9 cellular contexts compared by ENCODE assay signal in genomic region chr6:137637161-137637560, GRCh38.
DNase-seq lines count a peak whose midpoint lies in the region; ATAC-seq and TF ChIP-seq lines count a peak whose summit lies in the region.
"Had no signal": no experiment of that assay in that cellular context is flagged by ENCODE, and none has a peak within 500 bp of the region (broad histone marks: within the 10 kb centered on the region; RNA-seq: fewer than 3 reads in every experiment).

No MANE protein-coding gene starts in this region.

- TF ChIP-seq CTCF in MCF 10A (IDR thresholded peaks at IDR 0.05; ENCODE audit: unreplicated experiment): no peak

- H3K27me3 Mint-ChIP-seq in MCF 10A (ENCODE audit: insufficient read depth, unreplicated experiment): no peaks in the 10 kb centered on the region

- BruUV-seq in MCF 10A (replicated peaks; lab: Mats Ljungman, UMichigan): no TSS peak

- intact Hi-C loops in MCF 10A (cut with micrococcal nuclease): loop anchor here (1.0 kb wide), 1 partner anchor 366 kb away; no protein-coding TSS in a partner anchor

- H3K9me3 Mint-ChIP-seq in MCF 10A (ENCODE audit: unreplicated experiment): no peaks in the 10 kb centered on the region

- H3K9me3 ChIP-seq in MG63: no peaks in the 10 kb centered on the region
- H3K9me3 ChIP-seq: adrenal gland had no signal

- DNase-seq in EL: peak; percentile 92
- peak; percentile 64 for DNase-seq in MG63
- DNase-seq in MCF 10A (ENCODE audit: unreplicated experiment): peak; percentile 90
- peak; percentile 98 for DNase-seq in non-pigmented ciliary epithelial cell (ENCODE audit: low read depth)
- DNase-seq in DMS79 (lab: John Stamatoyannopoulos, UW): no peak
- no peak for DNase-seq in NCI-H1436 (lab: John Stamatoyannopoulos, UW)
- no peak for DNase-seq in H7

- H3K27ac Mint-ChIP-seq in MCF 10A (ENCODE audit: low read depth, unreplicated experiment): no peak overlapping the region

- no peaks in the 10 kb centered on the region for H3K36me3 Mint-ChIP-seq in MCF 10A (ENCODE audit: insufficient read depth, unreplicated experiment)

- H3K4me1 Mint-ChIP-seq in MCF 10A (ENCODE audit: insufficient read depth, unreplicated experiment): peaks cover 17% of the 10 kb centered on the region

- POLR2A ChIA-PET in MCF 10A (lab: Yijun Ruan, JAX): interaction anchor here (0.6 to 0.9 kb wide), 2 partner anchors 119 to 365 kb away, joined by 3 read pairs; no protein-coding TSS in a partner anchor

- peak overlapping the region; percentile 37 for H3K4me3 Mint-ChIP-seq in MCF 10A (ENCODE audit: unreplicated experiment)

- H3K27me3 ChIP-seq in MG63 (no peaks in the 10 kb centered on the region), H7 (ENCODE audit: control insufficient read depth, insufficient read depth, low read length) (no peaks in the 10 kb centered on the region)

- CTCF ChIA-PET in MCF 10A (lab: Yijun Ruan, JAX): interaction anchor here (0.7 to 4.6 kb wide), 4 partner anchors 339 to 622 kb away, joined by 3 to 22 read pairs (median 3); no protein-coding TSS in a partner anchor

- H3K4me3 ChIP-seq in MG63 (no peak overlapping the region), H7 (ENCODE audit: insufficient read depth, low read depth, low read length) (no peak overlapping the region)
- H3K4me3 ChIP-seq: adrenal gland had no signal

- no peaks in the 10 kb centered on the region for H3K36me3 ChIP-seq in MG63
- H3K36me3 ChIP-seq in H7 (replicated peaks; ENCODE audit: control insufficient read depth, insufficient read depth, low read length): no peaks in the 10 kb centered on the region
- H3K36me3 ChIP-seq: adrenal gland had no signal

- ATAC-seq in GM18858 (IDR thresholded peaks at IDR 0.05; ENCODE audit: unreplicated experiment): no peak

Comparison
In these comparisons a context has a peak if more than half of its experiments do, and no peak if none do; other contexts are left out.
1. DNase-seq: peak in EL (single experiment), MG63 (single experiment), MCF 10A (single experiment) and non-pigmented ciliary epithelial cell (single experiment); none in DMS79 (single experiment), NCI-H1436 (single experiment) and H7 (single experiment).